Comparison of ENCODE assay signal across 8 cellular contexts in genomic region chr9:97013151-97014132, GRCh38.
DNase-seq lines count a peak whose midpoint lies in the region; ATAC-seq and TF ChIP-seq lines count a peak whose summit lies in the region.
"Not testable (repeated sequence)": the region's sequence is repeated elsewhere in the genome, so short reads cannot be mapped to it uniquely, and the experiment has no call there.

No MANE protein-coding gene starts in this region.

- TF ChIP-seq POLR2A in GM18951 (IDR thresholded peaks at IDR 0.05; ENCODE audit: extremely low read depth, insufficient read depth, insufficient read length) = peak; percentile 48

- H3K27ac Mint-ChIP-seq in central memory CD8-positive, alpha-beta T cell (ENCODE audit: low read depth) = peak overlapping the region; percentile 80

- DNase-seq in AG08395 (ENCODE audit: low spot score) (peak; percentile 47), NCI-H345 (lab: John Stamatoyannopoulos, UW) (peak; percentile 88), islet precursor cell (peak; percentile 85)
- peak; percentile 59 to 65 for DNase-seq in central memory CD8-positive, alpha-beta T cell (ENCODE audit: low spot score in 2 of 2)
- DNase-seq in stimulated activated CD4-positive, alpha-beta T cell treated with anti-CD3 and anti-CD28 coated beads, Interleukin-12 subunit alpha, Interleukin-12 subunit beta, amount 100 ng/mL, for 4 hours = peak; percentile 59

- peak; percentile 79 for ATAC-seq in HG03175 (IDR thresholded peaks at IDR 0.05; ENCODE audit: unreplicated experiment)
- ATAC-seq in activated CD4-positive, CD25-positive, alpha-beta regulatory T cell treated with anti-CD3 and anti-CD28 coated beads, Interleukin-2, amount 50 U/mL, for 24 hours = peak; percentile 96 to 97
- peak; percentile 93 for ATAC-seq in central memory CD8-positive, alpha-beta T cell (replicated peaks; ENCODE audit: extremely low read depth, poor library complexity, severe bottlenecking)

- peak overlapping the region; percentile 90 for H3K4me3 Mint-ChIP-seq in central memory CD8-positive, alpha-beta T cell

- H3K36me3 Mint-ChIP-seq in central memory CD8-positive, alpha-beta T cell (ENCODE audit: insufficient read depth) = not testable (repeated sequence)

- H3K27me3 Mint-ChIP-seq in central memory CD8-positive, alpha-beta T cell = not testable (repeated sequence)

- not testable (repeated sequence) for H3K9me3 Mint-ChIP-seq in central memory CD8-positive, alpha-beta T cell

- in situ Hi-C loops in GM18951 (cut with MboI; ENCODE audit: low sequenced_read_pairs, unreplicated experiment) = not testable (repeated sequence)

- not testable (repeated sequence) for H3K4me1 Mint-ChIP-seq in central memory CD8-positive, alpha-beta T cell

Comparison
In these comparisons a context has a peak if more than half of its experiments do, and no peak if none do; other contexts are left out.
1. Peak in every context shown above with its lines: DNase-seq and ATAC-seq.